ENCODE assay signal across 8 cellular contexts in genomic region chr19:925912-926594, GRCh38. TPM values are rescaled to one million over a fixed set of nuclear protein-coding genes. Genes with fewer than 3 reads are reported as not detected.
A peak's percentile ranks its signal among the peaks of the same experiment; 100 is the strongest.
DNase-seq lines count a peak whose midpoint lies in the region; ATAC-seq and TF ChIP-seq lines count a peak whose summit lies in the region.

Gene ARID3A, plus strand, starts transcription at chr19:926035. Its CDS starts 3,494 bp downstream, at chr19:929529.

- TF ChIP-seq CTCF in left lung (IDR thresholded peaks at IDR 0.05) (no peak), suprapubic skin (IDR thresholded peaks at IDR 0.05) (no peak)

- no peaks in the 10 kb centered on the region for H3K9me3 ChIP-seq in left lung
- H3K9me3 ChIP-seq in suprapubic skin = no peaks in the 10 kb centered on the region

- H3K4me3 ChIP-seq in left lung (peak within 1 kb of the TSS; percentile 79 to 94), suprapubic skin (peak within 1 kb of the TSS; percentile 97)

- H3K36me3 ChIP-seq in left lung (peaks cover 0 to 21% of the 10 kb centered on the region in 2 donors), suprapubic skin (peaks cover 8% of the 10 kb centered on the region)

- peak; percentile 89 for DNase-seq in GM03348 (ENCODE audit: low spot score)
- peak; percentile 42 to 87 for DNase-seq in NCI-H526 (lab: John Stamatoyannopoulos, UW)
- DNase-seq in caudate nucleus (lab: John Stamatoyannopoulos, UW) = peak in 16 of 61 donors; percentile 4 to 83 (median 73)
- DNase-seq in left lung = peak in 1 of 2 donors; percentile 90
- DNase-seq in suprapubic skin (ENCODE audit: low spot score in 2 of 2) = no peak
- no peak for DNase-seq in ACHN
- DNase-seq in stimulated activated CD4-positive, alpha-beta T cell treated with anti-CD3 and anti-CD28 coated beads, Interleukin-12 subunit alpha, Interleukin-12 subunit beta, amount 100 ng/mL, for 4 hours = no peak

- ATAC-seq in GM21528 (IDR thresholded peaks at IDR 0.05; ENCODE audit: low FRiP score, unreplicated experiment) (peak; percentile 16), left lung (peak; percentile 49)

- peaks cover 4 to 5% of the 10 kb centered on the region in 2 donors for H3K27me3 ChIP-seq in left lung
- peaks cover 4% of the 10 kb centered on the region for H3K27me3 ChIP-seq in suprapubic skin

- TF ChIP-seq POLR2A in suprapubic skin (IDR thresholded peaks at IDR 0.05) = no peak

- WGBS in suprapubic skin = 0% methylated on average over 9 of the region's 78 CpGs

- H3K4me1 ChIP-seq in left lung (peaks cover 5 to 51% of the 10 kb centered on the region in 2 donors), suprapubic skin (peaks cover 28% of the 10 kb centered on the region)

- no peak for TF ChIP-seq EP300 in suprapubic skin (IDR thresholded peaks at IDR 0.05)

- in situ Hi-C loops in ACHN (cut with HindIII; ENCODE audit: low pct_ligation_motif_present, low pct_unique_long_range_greater_than_20kb, low sequenced_read_pairs) = no loop called here

- H3K27ac ChIP-seq in caudate nucleus (ENCODE audit: low read depth, low read length) = peak within 1 kb of the TSS; percentile 26
- peak within 1 kb of the TSS; percentile 84 to 98 for H3K27ac ChIP-seq in left lung
- H3K27ac ChIP-seq in suprapubic skin = peak within 1 kb of the TSS; percentile 80

- intact Hi-C loops in left lung (cut with DNase I) = loop anchor here in 1 of 2 donors (2.0 kb wide), 1 partner anchor 57 kb away; no protein-coding TSS in a partner anchor

RNA-seq across cellular contexts. Expression of gene ARID3A, which starts in this region (rescaled TPM):
- total RNA-seq in left lung (10 to 100 TPM; 20.7 to 35.7 TPM), suprapubic skin (1 to 10 TPM; 4.7 to 7.5 (median 6.1) TPM)

Comparison
In these comparisons a context has a peak if more than half of its experiments do, and no peak if none do; other contexts are left out.
1. DNase-seq: peak in GM03348 (single experiment) and NCI-H526 (2 of 2); none in suprapubic skin (0 of 2), ACHN (single experiment) and stimulated activated CD4-positive, alpha-beta T cell treated with anti-CD3 and anti-CD28 coated beads, Interleukin-12 subunit alpha, Interleukin-12 subunit beta, amount 100 ng/mL, for 4 hours (single experiment).
2. H3K27ac ChIP-seq: peak in every context shown above with its lines; median percentile 91 in left lung; 80 in suprapubic skin; 26 in caudate nucleus.